Comparison of ENCODE assay signal across 1 cellular context in the genomic region with DNA sequence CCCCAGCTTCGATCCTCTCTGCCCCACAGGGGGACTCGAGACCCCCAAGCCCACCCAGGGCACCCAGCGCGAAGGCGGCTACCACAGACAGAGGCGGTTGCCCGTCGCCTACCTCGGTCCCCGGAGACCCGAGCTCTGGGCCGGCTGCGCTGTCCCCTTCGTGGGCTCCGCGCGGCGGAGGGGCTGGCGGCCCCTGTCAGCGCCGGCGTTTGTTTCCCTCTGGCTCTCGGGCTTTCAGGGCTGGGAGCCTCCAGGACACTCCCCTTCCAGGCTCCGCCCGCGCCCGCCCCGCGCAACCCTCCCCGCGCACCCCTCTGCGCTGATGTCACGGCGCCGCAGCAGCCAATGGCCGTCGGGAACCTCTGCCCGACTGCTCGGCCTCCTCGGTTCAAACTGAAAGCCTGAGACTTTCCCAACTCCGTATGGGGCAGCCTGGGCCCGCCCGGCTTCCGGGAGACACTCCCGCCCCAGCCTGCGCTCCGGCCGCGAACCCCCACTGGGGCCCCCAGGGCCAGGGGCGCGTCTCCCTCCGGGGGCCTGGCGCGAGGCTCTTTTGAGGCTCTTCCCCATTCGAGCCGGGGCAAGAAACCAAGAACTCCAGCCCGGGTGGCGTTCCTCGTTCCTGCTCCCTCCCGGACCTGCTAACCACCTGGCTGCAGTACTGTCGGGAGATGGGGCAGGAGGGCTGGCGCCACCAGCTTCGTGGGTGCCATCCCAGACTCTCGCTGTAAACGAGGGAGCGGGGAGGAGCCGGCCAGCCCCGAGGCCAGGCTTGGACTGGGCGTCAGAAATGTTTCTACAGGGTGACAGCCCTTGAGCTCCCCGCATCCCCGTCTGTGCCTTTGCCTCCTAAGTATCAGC.
TF ChIP-seq lines count a peak whose summit lies in the region.

A gene with protein sequence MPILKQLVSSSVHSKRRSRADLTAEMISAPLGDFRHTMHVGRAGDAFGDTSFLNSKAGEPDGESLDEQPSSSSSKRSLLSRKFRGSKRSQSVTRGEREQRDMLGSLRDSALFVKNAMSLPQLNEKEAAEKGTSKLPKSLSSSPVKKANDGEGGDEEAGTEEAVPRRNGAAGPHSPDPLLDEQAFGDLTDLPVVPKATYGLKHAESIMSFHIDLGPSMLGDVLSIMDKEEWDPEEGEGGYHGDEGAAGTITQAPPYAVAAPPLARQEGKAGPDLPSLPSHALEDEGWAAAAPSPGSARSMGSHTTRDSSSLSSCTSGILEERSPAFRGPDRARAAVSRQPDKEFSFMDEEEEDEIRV (minus strand): TSS at position 221 of the 861 bp plus-strand sequence. CDS start 25,501 bp downstream, outside the sequence.

TF ChIP-seq in K562, 482 proteins besides CTCF, POLR2A, EP300 and RAD21 (continued from another document and continues in another):
- TF ChIP-seq ZFP1 (CRISPR knock-in tag; IDR thresholded peaks at IDR 0.05) (no peak), ZNF212 (CRISPR knock-in tag; IDR thresholded peaks at IDR 0.05) (0 out of 2 replicates have a peak, but pooled peaks have one; percentile 32), KDM2B (CRISPR knock-in tag; IDR thresholded peaks at IDR 0.05) (peak; percentile 73; the same call in 1 of the 2 replicates), MEIS2 (IDR thresholded peaks at IDR 0.05; ENCODE audit: partially characterized antibody) (peak; percentile 81), YY1 (IDR thresholded peaks at IDR 0.05; ENCODE audit: borderline replicate concordance in 1 of 3, control insufficient read depth in 1 of 3, extremely low read depth in 1 of 3, insufficient read depth in 3 of 3, insufficient read length in 1 of 3, insufficient replicate concordance in 2 of 3, low read depth in 1 of 3, low read length in 2 of 3) (peak in 2 of 3 experiments; percentile 57 to 82), OTX1 (CRISPR knock-in tag; IDR thresholded peaks at IDR 0.05) (no peak), KAT7 (CRISPR knock-in tag; IDR thresholded peaks at IDR 0.05; ENCODE audit: borderline replicate concordance) (peak; percentile 91; the same call in 1 of the 2 replicates), SNIP1 (IDR thresholded peaks at IDR 0.05; ENCODE audit: low read depth) (no peak), KDM5B (IDR thresholded peaks at IDR 0.05; ENCODE audit: insufficient replicate concordance, low read depth, low read length) (peak; percentile 81), ZNF589 (CRISPR knock-in tag; IDR thresholded peaks at IDR 0.05; ENCODE audit: low read depth) (0 out of 2 replicates have a peak, but pooled peaks have one; percentile 18), MECOM (CRISPR knock-in tag; IDR thresholded peaks at IDR 0.05) (no peak), HMGN3 (IDR thresholded peaks at IDR 0.05; ENCODE audit: borderline replicate concordance, extremely low read depth, insufficient read length, low read depth, low read length) (peak; percentile 51), ELF1 (tag; IDR thresholded peaks at IDR 0.05) (peak; percentile 36; the same call in 1 of the 2 replicates), EP400 (IDR thresholded peaks at IDR 0.05) (no peak), MAZ (CRISPR knock-in tag; conservative IDR thresholded peaks at IDR 0.05 in 1 of 2, IDR thresholded peaks at IDR 0.05 in 1 of 2) (peak; percentile 73 to 76; a peak in 3 of 4 replicates), SRSF3 (IDR thresholded peaks at IDR 0.05; ENCODE audit: insufficient read depth, low read length) (no peak), NR4A1 (CRISPR knock-in tag; IDR thresholded peaks at IDR 0.05) (no peak), NR4A1 (tag; IDR thresholded peaks at IDR 0.05) (no peak), L3MBTL2 (IDR thresholded peaks at IDR 0.05) (peak; percentile 93), RBM14 (IDR thresholded peaks at IDR 0.05; ENCODE audit: borderline replicate concordance, insufficient read depth, low read depth, low read length) (no peak), MYC (IDR thresholded peaks at IDR 0.05; ENCODE audit: low read depth, low read length) (0 out of 2 replicates have a peak, but pooled peaks have one; percentile 35), MYC (CRISPR knock-in tag; IDR thresholded peaks at IDR 0.05; ENCODE audit: borderline replicate concordance, low read depth) (no peak), ZNF584 (CRISPR knock-in tag; IDR thresholded peaks at IDR 0.05; ENCODE audit: low read depth) (peak; percentile 73; the same call in 1 of the 2 replicates), NONO (IDR thresholded peaks at IDR 0.05; ENCODE audit: low read depth in 2 of 2, low read length in 1 of 2) (peak in 1 of 2 experiments; percentile 57; a peak in 1 of 4 replicates), ZBTB7A (IDR thresholded peaks at IDR 0.05; ENCODE audit: borderline replicate concordance, control insufficient read depth, low read depth, low read length) (peak; percentile 86), NFIX (CRISPR knock-in tag; IDR thresholded peaks at IDR 0.05; ENCODE audit: low read depth) (no peak), SIN3A (IDR thresholded peaks at IDR 0.05; ENCODE audit: borderline replicate concordance in 2 of 2, control insufficient read depth in 1 of 2, low read depth in 2 of 2, low read length in 2 of 2) (peak; percentile 4 to 69; a peak in 1 of 4 replicates), ZFX (CRISPR knock-in tag; IDR thresholded peaks at IDR 0.05) (peak; percentile 94), CCNT2 (IDR thresholded peaks at IDR 0.05; ENCODE audit: borderline replicate concordance, extremely low read depth, insufficient read length, low read depth, low read length) (peak; percentile 65), ZNF431 (CRISPR knock-in tag; IDR thresholded peaks at IDR 0.05) (peak; percentile 13; the same call in 1 of the 2 replicates), DMBX1 (CRISPR knock-in tag; IDR thresholded peaks at IDR 0.05; ENCODE audit: borderline replicate concordance) (0 out of 2 replicates have a peak, but pooled peaks have one; percentile 36)
- TF ChIP-seq, protein P1, sequence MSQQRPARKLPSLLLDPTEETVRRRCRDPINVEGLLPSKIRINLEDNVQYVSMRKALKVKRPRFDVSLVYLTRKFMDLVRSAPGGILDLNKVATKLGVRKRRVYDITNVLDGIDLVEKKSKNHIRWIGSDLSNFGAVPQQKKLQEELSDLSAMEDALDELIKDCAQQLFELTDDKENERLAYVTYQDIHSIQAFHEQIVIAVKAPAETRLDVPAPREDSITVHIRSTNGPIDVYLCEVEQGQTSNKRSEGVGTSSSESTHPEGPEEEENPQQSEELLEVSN (IDR thresholded peaks at IDR 0.05; ENCODE audit: borderline replicate concordance in 1 of 2, extremely low read depth in 1 of 2, insufficient read depth in 1 of 2, insufficient read length in 1 of 2, low read depth in 1 of 2, low read length in 1 of 2, poor library complexity in 1 of 2, severe bottlenecking in 1 of 2) = peak in 1 of 2 experiments; percentile 69
- TF ChIP-seq, protein P2, sequence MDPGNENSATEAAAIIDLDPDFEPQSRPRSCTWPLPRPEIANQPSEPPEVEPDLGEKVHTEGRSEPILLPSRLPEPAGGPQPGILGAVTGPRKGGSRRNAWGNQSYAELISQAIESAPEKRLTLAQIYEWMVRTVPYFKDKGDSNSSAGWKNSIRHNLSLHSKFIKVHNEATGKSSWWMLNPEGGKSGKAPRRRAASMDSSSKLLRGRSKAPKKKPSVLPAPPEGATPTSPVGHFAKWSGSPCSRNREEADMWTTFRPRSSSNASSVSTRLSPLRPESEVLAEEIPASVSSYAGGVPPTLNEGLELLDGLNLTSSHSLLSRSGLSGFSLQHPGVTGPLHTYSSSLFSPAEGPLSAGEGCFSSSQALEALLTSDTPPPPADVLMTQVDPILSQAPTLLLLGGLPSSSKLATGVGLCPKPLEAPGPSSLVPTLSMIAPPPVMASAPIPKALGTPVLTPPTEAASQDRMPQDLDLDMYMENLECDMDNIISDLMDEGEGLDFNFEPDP (CRISPR knock-in tag; IDR thresholded peaks at IDR 0.05) = 0 out of 2 replicates have a peak, but pooled peaks have one; percentile 76
- TF ChIP-seq, protein P3, sequence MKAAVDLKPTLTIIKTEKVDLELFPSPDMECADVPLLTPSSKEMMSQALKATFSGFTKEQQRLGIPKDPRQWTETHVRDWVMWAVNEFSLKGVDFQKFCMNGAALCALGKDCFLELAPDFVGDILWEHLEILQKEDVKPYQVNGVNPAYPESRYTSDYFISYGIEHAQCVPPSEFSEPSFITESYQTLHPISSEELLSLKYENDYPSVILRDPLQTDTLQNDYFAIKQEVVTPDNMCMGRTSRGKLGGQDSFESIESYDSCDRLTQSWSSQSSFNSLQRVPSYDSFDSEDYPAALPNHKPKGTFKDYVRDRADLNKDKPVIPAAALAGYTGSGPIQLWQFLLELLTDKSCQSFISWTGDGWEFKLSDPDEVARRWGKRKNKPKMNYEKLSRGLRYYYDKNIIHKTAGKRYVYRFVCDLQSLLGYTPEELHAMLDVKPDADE (conservative IDR thresholded peaks at IDR 0.05; ENCODE audit: control insufficient read depth, low read depth, low read length) = peak; percentile 63; the same call in 1 of the 2 replicates
- TF ChIP-seq, protein P4, sequence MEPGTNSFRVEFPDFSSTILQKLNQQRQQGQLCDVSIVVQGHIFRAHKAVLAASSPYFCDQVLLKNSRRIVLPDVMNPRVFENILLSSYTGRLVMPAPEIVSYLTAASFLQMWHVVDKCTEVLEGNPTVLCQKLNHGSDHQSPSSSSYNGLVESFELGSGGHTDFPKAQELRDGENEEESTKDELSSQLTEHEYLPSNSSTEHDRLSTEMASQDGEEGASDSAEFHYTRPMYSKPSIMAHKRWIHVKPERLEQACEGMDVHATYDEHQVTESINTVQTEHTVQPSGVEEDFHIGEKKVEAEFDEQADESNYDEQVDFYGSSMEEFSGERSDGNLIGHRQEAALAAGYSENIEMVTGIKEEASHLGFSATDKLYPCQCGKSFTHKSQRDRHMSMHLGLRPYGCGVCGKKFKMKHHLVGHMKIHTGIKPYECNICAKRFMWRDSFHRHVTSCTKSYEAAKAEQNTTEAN (CRISPR knock-in tag; IDR thresholded peaks at IDR 0.05) = no peak
- TF ChIP-seq, protein P5, sequence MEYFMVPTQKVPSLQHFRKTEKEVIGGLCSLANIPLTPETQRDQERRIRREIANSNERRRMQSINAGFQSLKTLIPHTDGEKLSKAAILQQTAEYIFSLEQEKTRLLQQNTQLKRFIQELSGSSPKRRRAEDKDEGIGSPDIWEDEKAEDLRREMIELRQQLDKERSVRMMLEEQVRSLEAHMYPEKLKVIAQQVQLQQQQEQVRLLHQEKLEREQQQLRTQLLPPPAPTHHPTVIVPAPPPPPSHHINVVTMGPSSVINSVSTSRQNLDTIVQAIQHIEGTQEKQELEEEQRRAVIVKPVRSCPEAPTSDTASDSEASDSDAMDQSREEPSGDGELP (CRISPR knock-in tag; IDR thresholded peaks at IDR 0.05; ENCODE audit: borderline replicate concordance) = peak; percentile 26; the same call in 1 of the 2 replicates
- TF ChIP-seq, protein P6, sequence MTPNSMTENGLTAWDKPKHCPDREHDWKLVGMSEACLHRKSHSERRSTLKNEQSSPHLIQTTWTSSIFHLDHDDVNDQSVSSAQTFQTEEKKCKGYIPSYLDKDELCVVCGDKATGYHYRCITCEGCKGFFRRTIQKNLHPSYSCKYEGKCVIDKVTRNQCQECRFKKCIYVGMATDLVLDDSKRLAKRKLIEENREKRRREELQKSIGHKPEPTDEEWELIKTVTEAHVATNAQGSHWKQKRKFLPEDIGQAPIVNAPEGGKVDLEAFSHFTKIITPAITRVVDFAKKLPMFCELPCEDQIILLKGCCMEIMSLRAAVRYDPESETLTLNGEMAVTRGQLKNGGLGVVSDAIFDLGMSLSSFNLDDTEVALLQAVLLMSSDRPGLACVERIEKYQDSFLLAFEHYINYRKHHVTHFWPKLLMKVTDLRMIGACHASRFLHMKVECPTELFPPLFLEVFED (CRISPR knock-in tag; conservative IDR thresholded peaks at IDR 0.05) = no peak
- TF ChIP-seq, protein P7, sequence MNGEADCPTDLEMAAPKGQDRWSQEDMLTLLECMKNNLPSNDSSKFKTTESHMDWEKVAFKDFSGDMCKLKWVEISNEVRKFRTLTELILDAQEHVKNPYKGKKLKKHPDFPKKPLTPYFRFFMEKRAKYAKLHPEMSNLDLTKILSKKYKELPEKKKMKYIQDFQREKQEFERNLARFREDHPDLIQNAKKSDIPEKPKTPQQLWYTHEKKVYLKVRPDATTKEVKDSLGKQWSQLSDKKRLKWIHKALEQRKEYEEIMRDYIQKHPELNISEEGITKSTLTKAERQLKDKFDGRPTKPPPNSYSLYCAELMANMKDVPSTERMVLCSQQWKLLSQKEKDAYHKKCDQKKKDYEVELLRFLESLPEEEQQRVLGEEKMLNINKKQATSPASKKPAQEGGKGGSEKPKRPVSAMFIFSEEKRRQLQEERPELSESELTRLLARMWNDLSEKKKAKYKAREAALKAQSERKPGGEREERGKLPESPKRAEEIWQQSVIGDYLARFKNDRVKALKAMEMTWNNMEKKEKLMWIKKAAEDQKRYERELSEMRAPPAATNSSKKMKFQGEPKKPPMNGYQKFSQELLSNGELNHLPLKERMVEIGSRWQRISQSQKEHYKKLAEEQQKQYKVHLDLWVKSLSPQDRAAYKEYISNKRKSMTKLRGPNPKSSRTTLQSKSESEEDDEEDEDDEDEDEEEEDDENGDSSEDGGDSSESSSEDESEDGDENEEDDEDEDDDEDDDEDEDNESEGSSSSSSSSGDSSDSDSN (IDR thresholded peaks at IDR 0.05; ENCODE audit: borderline replicate concordance in 1 of 2, low read depth in 2 of 2, low read length in 2 of 2) = peak in 1 of 2 experiments; percentile 53; a peak in 2 of 4 replicates
- TF ChIP-seq, protein P8, sequence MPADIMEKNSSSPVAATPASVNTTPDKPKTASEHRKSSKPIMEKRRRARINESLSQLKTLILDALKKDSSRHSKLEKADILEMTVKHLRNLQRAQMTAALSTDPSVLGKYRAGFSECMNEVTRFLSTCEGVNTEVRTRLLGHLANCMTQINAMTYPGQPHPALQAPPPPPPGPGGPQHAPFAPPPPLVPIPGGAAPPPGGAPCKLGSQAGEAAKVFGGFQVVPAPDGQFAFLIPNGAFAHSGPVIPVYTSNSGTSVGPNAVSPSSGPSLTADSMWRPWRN (IDR thresholded peaks at IDR 0.05; ENCODE audit: low read depth) = no peak
